1 cellular context compared by ENCODE assay signal in genomic region chr10:103353281-103353680, GRCh38.
TF ChIP-seq lines count a peak whose summit lies in the region.

No MANE protein-coding gene starts in this region.

TF ChIP-seq in IMR-90, 13 proteins besides CTCF, POLR2A, EP300 and RAD21 (continued from another document):
- no peak for TF ChIP-seq MAZ (IDR thresholded peaks at IDR 0.05; ENCODE audit: borderline replicate concordance, low read depth, low read length)
- TF ChIP-seq RCOR1 (IDR thresholded peaks at IDR 0.05; ENCODE audit: insufficient replicate concordance, low read length), result no peak
- no peak for TF ChIP-seq MAFK (IDR thresholded peaks at IDR 0.05; ENCODE audit: low read depth, low read length)
- TF ChIP-seq MXI1 (IDR thresholded peaks at IDR 0.05; ENCODE audit: borderline replicate concordance, low read depth, low read length), result no peak
- no peak for TF ChIP-seq RFX5 (IDR thresholded peaks at IDR 0.05; ENCODE audit: low read depth, low read length)
- no peak for TF ChIP-seq CEBPB (IDR thresholded peaks at IDR 0.05; ENCODE audit: low read depth, low read length)
